In genomic region chr11:119666463-119667131, GRCh38 we compare ENCODE assay signal across 8 cellular contexts.
DNase-seq lines count a peak whose midpoint lies in the region; TF ChIP-seq lines count a peak whose summit lies in the region.

No MANE protein-coding gene starts in this region.

- TF ChIP-seq CTCF in HFF-Myc (IDR thresholded peaks at IDR 0.05; ENCODE audit: low read depth, low read length, missing control alignments), result peak; percentile 93

- H3K4me3 ChIP-seq in HFF-Myc (replicated peaks; ENCODE audit: low read depth, low read length), result no peak overlapping the region

- peak overlapping the region; percentile 25 for H3K27ac ChIP-seq in cingulate gyrus (ENCODE audit: low read depth, low read length)

- peak; percentile 58 for DNase-seq in DMS79 treated with DMSO at 0.1 percent for 48 hours (lab: John Stamatoyannopoulos, UW)
- no peak for DNase-seq in DMS79 (lab: John Stamatoyannopoulos, UW)
- DNase-seq in HFF-Myc (ENCODE audit: extremely low read depth, low read depth), result peak; percentile 24
- peak; percentile 16 to 36 for DNase-seq in NCI-H1930 (lab: John Stamatoyannopoulos, UW)
- peak; percentile 25 to 39 for DNase-seq in activated CD4-positive, alpha-beta T cell treated with anti-CD3 and anti-CD28 coated beads for 24 hours (ENCODE audit: low read depth in 2 of 2)
- DNase-seq in kidney glomerular epithelial cell (lab: John Stamatoyannopoulos, UW), result peak; percentile 58
- DNase-seq in stimulated activated CD4-positive, alpha-beta T cell treated with anti-CD3 and anti-CD28 coated beads, Interleukin-2, amount 100 ng/mL, for 24 hours, result peak; percentile 65 to 73
